ENCODE assay signal across 8 cellular contexts in genomic region chr12:132178801-132179401, GRCh38. TPM values are rescaled to one million over a fixed set of nuclear protein-coding genes. Genes with fewer than 3 reads are reported as not detected.
DNase-seq lines count a peak whose midpoint lies in the region; ATAC-seq and TF ChIP-seq lines count a peak whose summit lies in the region.

No MANE protein-coding gene starts in this region.

- POLR2A ChIA-PET in A673 (lab: Charles Lee; ENCODE audit: low non-redundant PET) (no interaction called here), IMR-90 (lab: Charles Lee; ENCODE audit: unreplicated experiment) (no interaction called here)

- H4K20me1 ChIP-seq in IMR-90 (ENCODE audit: insufficient read depth, low read length): no peaks in the 10 kb centered on the region; the same call in 1 of the 2 replicates

- no peak overlapping the region for H3K18ac ChIP-seq in IMR-90 (ENCODE audit: low read depth, low read length)

- H3K27me3 ChIP-seq in A673 (replicated peaks; ENCODE audit: insufficient read depth, low read depth, low read length, poor library complexity): no peaks in the 10 kb centered on the region
- H3K27me3 ChIP-seq in IMR-90 (ENCODE audit: control insufficient read depth, insufficient read depth, low read length): peaks cover 55% of the 10 kb centered on the region
- peaks cover 30% of the 10 kb centered on the region for H3K27me3 ChIP-seq in MG63
- H3K27me3 ChIP-seq in H7 (ENCODE audit: control insufficient read depth, insufficient read depth, low read length): peaks cover 2% of the 10 kb centered on the region; the same call in 1 of the 2 replicates

- H2BK120ac ChIP-seq in IMR-90 (ENCODE audit: low read depth, low read length): no peak overlapping the region

- no peak overlapping the region for H2BK5ac ChIP-seq in IMR-90 (ENCODE audit: low read depth, low read length, poor library complexity, severe bottlenecking)

- no peak overlapping the region for H3K9ac ChIP-seq in IMR-90 (ENCODE audit: low read depth, low read length)

- no peak overlapping the region for H2BK20ac ChIP-seq in IMR-90 (ENCODE audit: low read depth, low read length)

- H3K9me1 ChIP-seq in IMR-90 (ENCODE audit: insufficient read depth, low read length): no peaks in the 10 kb centered on the region

- no peak for ATAC-seq in IMR-90 (ENCODE audit: low read depth)
- peak; percentile 81 for ATAC-seq in T-helper 17 cell

- H4K8ac ChIP-seq in IMR-90 (ENCODE audit: low read depth in 2 of 2, low read length in 2 of 2): no peak overlapping the region

- H3K4me1 ChIP-seq in A673 (ENCODE audit: insufficient read depth, low read length, poor library complexity, severe bottlenecking): peaks cover 28% of the 10 kb centered on the region
- H3K4me1 ChIP-seq in IMR-90 (ENCODE audit: control insufficient read depth, insufficient read depth, low read length): no peaks in the 10 kb centered on the region

- intact Hi-C loops in A673 (cut with micrococcal nuclease; ENCODE audit: unreplicated experiment): no loop called here
- intact Hi-C loops in IMR-90 (cut with micrococcal nuclease): no loop called here

- no peak overlapping the region for H4K91ac ChIP-seq in IMR-90 (ENCODE audit: insufficient read depth, low read depth, low read length)

- no peak overlapping the region for H3K23ac ChIP-seq in IMR-90 (ENCODE audit: low read depth, low read length)

- H2BK15ac ChIP-seq in IMR-90 (ENCODE audit: low read depth, low read length): no peak overlapping the region

- CTCF ChIA-PET in A673 (lab: Charles Lee) (interaction anchor here (0.9 kb wide), 1 partner anchor 15 kb away, joined by 3 read pairs; no protein-coding TSS in a partner anchor), IMR-90 (lab: Yijun Ruan, JAX) (no interaction called here)

- H3K4ac ChIP-seq in IMR-90 (ENCODE audit: low read depth, low read length): no peak overlapping the region

- H3K4me2 ChIP-seq in IMR-90 (ENCODE audit: low read depth, low read length): no peak overlapping the region

- peaks cover 12% of the 10 kb centered on the region for H3K27me3 Mint-ChIP-seq in T-helper 17 cell

- no peak overlapping the region for H3K56ac ChIP-seq in IMR-90 (ENCODE audit: extremely low read depth, insufficient read depth, low read length)

- peaks cover 16% of the 10 kb centered on the region for H3K4me1 Mint-ChIP-seq in T-helper 17 cell

- H3K9me3 ChIP-seq in A673 (ENCODE audit: low read depth, low read length, poor library complexity, severe bottlenecking) (no peaks in the 10 kb centered on the region), IMR-90 (ENCODE audit: control insufficient read depth, insufficient read depth, low read length) (no peaks in the 10 kb centered on the region; the same call in 1 of the 2 replicates), T-helper 17 cell (ENCODE audit: control insufficient read depth, low read length, poor library complexity, severe bottlenecking) (no peaks in the 10 kb centered on the region), MG63 (no peaks in the 10 kb centered on the region)

- peak overlapping the region; percentile 89 for H3K27ac Mint-ChIP-seq in T-helper 17 cell

- in situ Hi-C loops in IMR-90 (cut with MboI; ENCODE audit: low sequenced_read_pairs): no loop called here

- DNase-seq in A673 (ENCODE audit: low spot score) (peak; percentile 62), IMR-90 (no peak), T-helper 17 cell (peak in 2 of 3 donors; percentile 17 to 35), MG63 (no peak), HT-29 (ENCODE audit: low spot score) (no peak), A172 (ENCODE audit: low spot score) (no peak), H7 (no peak)
- DNase-seq in effector CD4-positive, alpha-beta T cell: peak; percentile 35

- no peak overlapping the region for H3K14ac ChIP-seq in IMR-90 (replicated peaks; ENCODE audit: low read depth, low read length)

- no TSS peak for BruUV-seq in A673 (replicated peaks; lab: Mats Ljungman, UMichigan)
- no TSS peak for BruUV-seq in IMR-90 (replicated peaks; lab: Mats Ljungman, UMichigan)

- peak overlapping the region; percentile 92 for H3K4me3 Mint-ChIP-seq in T-helper 17 cell

- H2AK5ac ChIP-seq in IMR-90 (ENCODE audit: low read depth, low read length): no peak overlapping the region

- TF ChIP-seq CTCF in A673 (conservative IDR thresholded peaks at IDR 0.05; ENCODE audit: low read depth, low read length) (no peak), IMR-90 (conservative IDR thresholded peaks at IDR 0.05; ENCODE audit: low read depth, low read length) (no peak)

- H3K27ac ChIP-seq in A673 (ENCODE audit: low read depth, low read length, poor library complexity, severe bottlenecking) (peak overlapping the region; percentile 64), IMR-90 (ENCODE audit: insufficient read depth, low read length) (no peak overlapping the region)

- H3K36me3 ChIP-seq in A673 (ENCODE audit: insufficient read depth, low read length, poor library complexity, severe bottlenecking) (no peaks in the 10 kb centered on the region), IMR-90 (ENCODE audit: control insufficient read depth, insufficient read depth, low read length) (no peaks in the 10 kb centered on the region), MG63 (no peaks in the 10 kb centered on the region), H7 (replicated peaks; ENCODE audit: control insufficient read depth, insufficient read depth, low read length) (no peaks in the 10 kb centered on the region)

- H3K4me3 ChIP-seq in A673 (ENCODE audit: low read depth, low read length, poor library complexity, severe bottlenecking): peak overlapping the region; percentile 29
- H3K4me3 ChIP-seq in IMR-90 (ENCODE audit: insufficient read depth, low read depth, low read length): no peak overlapping the region
- H3K4me3 ChIP-seq in MG63: no peak overlapping the region
- H3K4me3 ChIP-seq in H7 (ENCODE audit: insufficient read depth, low read depth, low read length): no peak overlapping the region

- WGBS in IMR-90 (ENCODE audit: extremely low coverage in 2 of 2, insufficient read length in 1 of 2), 2 experiments: 63% methylated on average over 14 of the region's 39 CpGs; no CpG with 5 or more reads in 1 of the 2 experiments

- dilution Hi-C loops in IMR-90 (cut with HindIII; ENCODE audit: low sequenced_read_pairs, unreplicated experiment): no loop called here

- H2AFZ ChIP-seq in IMR-90 (replicated peaks; ENCODE audit: low read length, poor library complexity): peak overlapping the region; percentile 14

- no peak overlapping the region for H2AK9ac ChIP-seq in IMR-90 (replicated peaks; ENCODE audit: low read depth, low read length, poor library complexity)

- no peaks in the 10 kb centered on the region for H3K79me1 ChIP-seq in IMR-90 (ENCODE audit: low read depth in 1 of 2, low read length in 2 of 2)

- H3K36me3 Mint-ChIP-seq in T-helper 17 cell (ENCODE audit: low read depth): no peaks in the 10 kb centered on the region

- no peak for TF ChIP-seq POLR2A in IMR-90 (IDR thresholded peaks at IDR 0.05; ENCODE audit: low read depth, low read length)

- no peak for TF ChIP-seq RAD21 in IMR-90 (IDR thresholded peaks at IDR 0.05; ENCODE audit: low read length)

- H4K5ac ChIP-seq in IMR-90 (ENCODE audit: low read depth, low read length): no peak overlapping the region

TF ChIP-seq in IMR-90, 13 proteins besides CTCF, POLR2A, EP300 and RAD21 (continues in another document):
- TF ChIP-seq MAZ (IDR thresholded peaks at IDR 0.05; ENCODE audit: borderline replicate concordance, low read depth, low read length) (no peak), NFE2L2 (IDR thresholded peaks at IDR 0.05; ENCODE audit: low read depth, low read length) (no peak), USF2 (IDR thresholded peaks at IDR 0.05; ENCODE audit: low read depth, low read length) (no peak), RCOR1 (IDR thresholded peaks at IDR 0.05; ENCODE audit: insufficient replicate concordance, low read length) (no peak), ELK1 (IDR thresholded peaks at IDR 0.05; ENCODE audit: borderline replicate concordance, low read depth, low read length) (no peak), CEBPB (IDR thresholded peaks at IDR 0.05; ENCODE audit: low read depth, low read length) (no peak), CHD1 (IDR thresholded peaks at IDR 0.05; ENCODE audit: low read depth, low read length) (no peak)

RNA-seq across cellular contexts. Expression of gene NOC4L, which starts 34.6 kb away (rescaled TPM):
- 43.0 and 46.9 TPM in 2 replicates for total RNA-seq in A673 (2021)
- total RNA-seq in IMR-90 (2012; rRNA removed): 5.2 and 6.1 TPM in 2 replicates
- polyA plus RNA-seq in IMR-90 (2012; rRNA removed): 13.4 and 17.0 TPM in 2 replicates
- 12.0 and 16.4 TPM in 2 replicates for polyA plus RNA-seq in IMR-90 (2012; cell fraction: cytosol; rRNA removed)
- 12.2 and 32.5 TPM in 2 replicates for polyA plus RNA-seq in IMR-90 (2012; cell fraction: nucleus; rRNA removed; ENCODE audit: low replicate concordance)
- 10 to 100 TPM; 20.7 to 21.6 TPM for total RNA-seq in T-helper 17 cell
- total RNA-seq in MG63 (2014; rRNA removed; shearing (Covaris generic); ENCODE audit: low replicate concordance): 23.1 and 40.1 TPM in 2 replicates
- total RNA-seq in HT-29 (2014; rRNA removed; shearing (Covaris generic)): 45.8 and 47.0 TPM in 2 replicates
- 15.2 and 23.2 TPM in 2 replicates for total RNA-seq in A172 (2014; rRNA removed; shearing (Covaris generic))
- 26.0 and 29.1 TPM in 2 replicates for total RNA-seq in H7 (2014; rRNA removed; shearing (Covaris generic))

RNA-seq across cellular contexts. Expression of gene DDX51, which starts 34.8 kb away (rescaled TPM):
- total RNA-seq in A673 (2021) (35.4 and 38.9 TPM in 2 replicates), IMR-90 (2012; rRNA removed) (3.3 and 3.8 TPM in 2 replicates), T-helper 17 cell (10 to 100 TPM; 38.2 to 40.9 TPM)
- polyA plus RNA-seq in IMR-90 (2012; rRNA removed): 14.5 and 17.2 TPM in 2 replicates
- 10.6 and 16.7 TPM in 2 replicates for polyA plus RNA-seq in IMR-90 (2012; cell fraction: cytosol; rRNA removed)
- polyA plus RNA-seq in IMR-90 (2012; cell fraction: nucleus; rRNA removed; ENCODE audit: low replicate concordance): 29.6 and 67.5 TPM in 2 replicates
- 10.8 and 17.3 TPM in 2 replicates for total RNA-seq in MG63 (2014; rRNA removed; shearing (Covaris generic); ENCODE audit: low replicate concordance)
- total RNA-seq in HT-29 (2014; rRNA removed; shearing (Covaris generic)): 21.4 and 35.3 TPM in 2 replicates
- total RNA-seq in A172 (2014; rRNA removed; shearing (Covaris generic)): 4.7 and 5.6 TPM in 2 replicates
- 16.1 and 22.6 TPM in 2 replicates for total RNA-seq in H7 (2014; rRNA removed; shearing (Covaris generic))

Comparison
In these comparisons a context has a peak if more than half of its experiments do, and no peak if none do; other contexts are left out.
1. DNase-seq: peak in A673 (single experiment), T-helper 17 cell (2 of 3) and effector CD4-positive, alpha-beta T cell (single experiment); none in IMR-90 (single experiment), MG63 (single experiment), HT-29 (single experiment), A172 (single experiment) and H7 (single experiment).